11 cellular contexts compared by ENCODE assay signal in genomic region chr20:2767768-2768631, GRCh38. TPM values are rescaled to one million over a fixed set of nuclear protein-coding genes. Genes with fewer than 3 reads are reported as not detected.
DNase-seq lines count a peak whose midpoint lies in the region; ATAC-seq and TF ChIP-seq lines count a peak whose summit lies in the region.
"Had no signal": no experiment of that assay in that cellular context is flagged by ENCODE, and none has a peak within 500 bp of the region (broad histone marks: within the 10 kb centered on the region; RNA-seq: fewer than 3 reads in every experiment).

No MANE protein-coding gene starts in this region.

- no peaks in the 10 kb centered on the region for H4K20me1 ChIP-seq in SK-N-SH (ENCODE audit: insufficient read depth)

- H3K27me3 ChIP-seq in SK-N-SH (ENCODE audit: insufficient read depth), result no peaks in the 10 kb centered on the region
- H3K27me3 ChIP-seq in foreskin keratinocyte, result peaks cover 59% of the 10 kb centered on the region
- H3K27me3 ChIP-seq in stomach, result peaks cover 0 to 72% (median 0%) of the 10 kb centered on the region in 3 donors

- H3K4me3 ChIP-seq in SK-N-SH (ENCODE audit: low read depth in 2 of 2, low read length in 1 of 2), result no peak overlapping the region
- peak overlapping the region in 1 of 4 donors; percentile 11 for H3K4me3 ChIP-seq in stomach

- no peak overlapping the region for H3K4me2 ChIP-seq in SK-N-SH

- H3F3A ChIP-seq in SK-N-SH (replicated peaks; ENCODE audit: insufficient read depth), result no peaks in the 10 kb centered on the region

- no peak overlapping the region for H3K9ac ChIP-seq in SK-N-SH

- no peak for TF ChIP-seq RAD21 in SK-N-SH (IDR thresholded peaks at IDR 0.05; ENCODE audit: low read length)

- H3K27ac ChIP-seq in SK-N-SH (ENCODE audit: low read depth in 2 of 2, low read length in 1 of 2) (no peak overlapping the region), foreskin keratinocyte (no peak overlapping the region), stomach (peak overlapping the region; percentile 51 to 71 (median 61))

- H3K36me3 ChIP-seq in SK-N-SH (replicated peaks in 1 of 2; ENCODE audit: control insufficient read depth in 1 of 2, insufficient read depth in 2 of 2, low read length in 1 of 2) (no peaks in the 10 kb centered on the region), stomach (no peaks in the 10 kb centered on the region)

- ATAC-seq in foreskin keratinocyte (peak; percentile 48), HG03135 (IDR thresholded peaks at IDR 0.05; ENCODE audit: unreplicated experiment) (no peak), HG03521 (IDR thresholded peaks at IDR 0.05; ENCODE audit: unreplicated experiment) (no peak)
- ATAC-seq: stimulated activated memory B cell treated with anti-CD40 and anti-IgM and Interleukin-4, amounts not matched to agents 10 μg/mL and 1 μg/mL and 100 μg/mL, for 72 hours had no signal

- CTCF ChIA-PET in SK-N-SH (lab: Yijun Ruan, JAX), result interaction anchor here (1.0 to 4.7 kb wide), 2 partner anchors 13 to 595 kb away, joined by 3 to 16 read pairs; no protein-coding TSS in a partner anchor

- intact Hi-C loops in stomach (cut with DNase I; ENCODE audit: low total_unique reads), result no loop called here

- no peak for TF ChIP-seq CTCF in SK-N-SH (IDR thresholded peaks at IDR 0.05)
- no peak for TF ChIP-seq CTCF in foreskin keratinocyte (conservative IDR thresholded peaks at IDR 0.05)
- TF ChIP-seq CTCF in stomach (IDR thresholded peaks at IDR 0.05), result no peak

- H3K9me2 ChIP-seq in SK-N-SH, result no peaks in the 10 kb centered on the region

- TF ChIP-seq EP300 in SK-N-SH (IDR thresholded peaks at IDR 0.05; ENCODE audit: borderline replicate concordance in 1 of 2, low read depth in 1 of 2, low read length in 1 of 2) (no peak), stomach (IDR thresholded peaks at IDR 0.05) (no peak)

- peak; percentile 58 for DNase-seq in H4 (ENCODE audit: low spot score)
- peak; percentile 14 for DNase-seq in SK-N-SH
- DNase-seq in foreskin keratinocyte, result peak; percentile 31 to 45
- DNase-seq in stomach, result peak; percentile 94
- no peak for DNase-seq in activated naive CD4-positive, alpha-beta T cell (lab: John Stamatoyannopoulos, UW)
- DNase-seq: activated effector memory CD4-positive, alpha-beta T cell treated with anti-CD3 and anti-CD28 coated beads, Interleukin-2, amount 50 U/mL, for 16 hours; kidney glomerular epithelial cell had no signal

- H3K9me3 ChIP-seq in SK-N-SH (no peaks in the 10 kb centered on the region), stomach (no peaks in the 10 kb centered on the region)

- no peak for TF ChIP-seq POLR2A in stomach (IDR thresholded peaks at IDR 0.05)

- H3K4me1 ChIP-seq in SK-N-SH (ENCODE audit: control insufficient read depth in 1 of 2, insufficient read depth in 2 of 2, low read depth in 1 of 2, low read length in 1 of 2) (0 out of 4 replicates have a peak, but pooled peaks cover 0 to 5% of the 10 kb centered on the region in 2 experiments), foreskin keratinocyte (no peaks in the 10 kb centered on the region), stomach (peaks cover 0 to 18% (median 11%) of the 10 kb centered on the region in 4 donors)

- H2AFZ ChIP-seq in SK-N-SH (ENCODE audit: low read depth), result no peak overlapping the region

- POLR2A ChIA-PET in SK-N-SH (lab: Yijun Ruan, JAX), result no interaction called here

- no peaks in the 10 kb centered on the region for H3K79me2 ChIP-seq in SK-N-SH (ENCODE audit: insufficient read depth)

- 64% methylated on average over 7 of the region's 15 CpGs for WGBS in SK-N-SH (ENCODE audit: low lambda C conversion rate)
- 23 to 36% (median 30%) methylated on average over 5 to 15 of the region's 15 CpGs for WGBS in stomach, 5 donors

TF ChIP-seq in SK-N-SH, 30 proteins besides CTCF, POLR2A, EP300 and RAD21:
- TF ChIP-seq POLR2AphosphoS5 (IDR thresholded peaks at IDR 0.05; ENCODE audit: low read depth, low read length), result no peak
- TF ChIP-seq NFIC (IDR thresholded peaks at IDR 0.05; ENCODE audit: borderline replicate concordance), result peak; percentile 86
- TF ChIP-seq JUND (IDR thresholded peaks at IDR 0.05), result no peak
- no peak for TF ChIP-seq RCOR1 (IDR thresholded peaks at IDR 0.05; ENCODE audit: low read length)
- TF ChIP-seq TCF12 (IDR thresholded peaks at IDR 0.05), result peak; percentile 37

RNA-seq across cellular contexts. Expression of gene CPXM1, which starts 32.4 kb away (rescaled TPM):
- total RNA-seq in H4 (2014; rRNA removed; shearing (Covaris generic)), result not detected in 2 replicates
- 58.3 and 99.9 TPM in 2 replicates for polyA plus RNA-seq in SK-N-SH (2012; rRNA removed)
- 36.1 and 58.7 TPM in 2 replicates for polyA plus RNA-seq in SK-N-SH (2012; cell fraction: cytosol; rRNA removed)
- polyA plus RNA-seq in SK-N-SH (2012; cell fraction: nucleus; rRNA removed), result 140 and 155 TPM in 2 replicates
- total RNA-seq in foreskin keratinocyte, result not detected in 2 replicates
- not detected in 2 replicates for polyA plus RNA-seq in foreskin keratinocyte
- 10 to 100 TPM in 1 of 5 donors, 1 to 10 TPM in 1, not detected in 3; 1.2 to 16.2 TPM for total RNA-seq in stomach
- 1 to 10 TPM in 1 of 3 donors, under 1 TPM in 2; 0.50 to 1.2 (median 0.92) TPM for polyA plus RNA-seq in stomach

RNA-seq across cellular contexts. Expression of gene C20orf141, which starts 46.8 kb away (rescaled TPM):
- total RNA-seq in H4 (2014; rRNA removed; shearing (Covaris generic)), result not detected in 2 replicates
- 1.1 and 1.2 TPM in 2 replicates for polyA plus RNA-seq in SK-N-SH (2012; rRNA removed)
- polyA plus RNA-seq in SK-N-SH (2012; cell fraction: cytosol; rRNA removed), result 0.17 and 0.87 TPM in 2 replicates
- polyA plus RNA-seq in SK-N-SH (2012; cell fraction: nucleus; rRNA removed), result 0.34 and 0.79 TPM in 2 replicates
- not detected in 2 replicates for total RNA-seq in foreskin keratinocyte
- not detected in 2 replicates for polyA plus RNA-seq in foreskin keratinocyte
- not detected for total RNA-seq in stomach
- polyA plus RNA-seq in stomach, result not detected
- total RNA-seq: G401 had no signal

RNA-seq across cellular contexts. Expression of gene TMEM239, which starts 48.2 kb away (rescaled TPM):
- not detected in 2 replicates for total RNA-seq in H4 (2014; rRNA removed; shearing (Covaris generic))
- 0.02 and 0.10 TPM in 2 replicates for polyA plus RNA-seq in SK-N-SH (2012; rRNA removed)
- polyA plus RNA-seq in SK-N-SH (2012; cell fraction: cytosol; rRNA removed), result 0.03 and 0.05 TPM in 2 replicates
- polyA plus RNA-seq in SK-N-SH (2012; cell fraction: nucleus; rRNA removed), result 0.46 and 0.64 TPM in 2 replicates
- total RNA-seq in foreskin keratinocyte, result not detected in 2 replicates
- not detected in 2 replicates for polyA plus RNA-seq in foreskin keratinocyte
- under 1 TPM in 1 of 5 donors, not detected in 4; 0.18 TPM for total RNA-seq in stomach
- not detected for polyA plus RNA-seq in stomach
- total RNA-seq: G401 had no signal

Comparison
In these comparisons a context has a peak if more than half of its experiments do, and no peak if none do; other contexts are left out.
1. DNase-seq: peak in H4 (single experiment), SK-N-SH (single experiment), foreskin keratinocyte (2 of 2) and stomach (single experiment); none in activated naive CD4-positive, alpha-beta T cell (0 of 4).
2. H3K27ac ChIP-seq: peak in stomach (5 of 5); none in SK-N-SH (0 of 2) and foreskin keratinocyte (single experiment).